9 cellular contexts compared by ENCODE assay signal in the genomic region with DNA sequence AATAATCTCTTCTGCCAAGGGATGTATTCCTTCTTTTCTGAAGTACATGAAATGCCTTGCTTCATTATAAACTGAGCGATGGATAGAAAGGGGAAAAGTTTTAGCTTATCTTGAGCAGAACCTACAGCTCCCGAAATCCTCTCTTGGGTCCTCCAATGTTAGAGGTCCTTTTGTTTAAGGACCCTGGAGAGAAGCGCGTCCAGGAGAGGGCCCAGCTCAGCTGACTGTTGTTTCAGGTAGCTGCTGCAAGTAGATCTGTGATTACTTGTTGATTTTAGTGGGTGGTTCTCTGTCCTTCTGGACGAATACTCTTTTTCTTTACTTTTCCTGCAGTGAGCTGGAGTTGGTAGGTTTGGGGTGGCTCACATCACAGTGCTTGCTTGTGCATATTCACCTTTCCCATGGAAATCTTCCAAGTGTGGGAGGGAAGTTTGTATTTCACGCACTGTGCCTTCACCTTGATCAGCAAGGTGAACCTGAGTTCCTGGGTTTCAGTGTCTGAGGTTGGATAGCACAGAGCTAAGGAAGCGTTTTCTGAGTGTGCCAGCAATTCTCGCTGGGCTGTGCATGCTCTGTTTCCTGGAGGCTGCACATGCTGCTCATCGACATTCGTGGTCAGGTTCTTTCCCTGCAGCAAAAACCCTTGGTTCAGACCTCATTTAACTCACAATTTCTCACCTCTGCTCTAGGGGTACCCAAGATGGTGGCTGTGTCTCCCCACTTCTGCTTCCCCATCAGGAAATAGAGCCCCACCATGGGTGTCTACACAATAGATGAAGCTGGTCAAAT.
DNase-seq lines count a peak whose midpoint lies in the region; ATAC-seq and TF ChIP-seq lines count a peak whose summit lies in the region.
"Had no signal": no experiment of that assay in that cellular context is flagged by ENCODE, and none has a peak within 500 bp of the region (broad histone marks: within the 10 kb centered on the region; RNA-seq: fewer than 3 reads in every experiment).

No MANE protein-coding gene starts in this region.

- H3F3A ChIP-seq in smooth muscle cell (ENCODE audit: low read depth): no peaks in the 10 kb centered on the region

- peaks cover 14% of the 10 kb centered on the region for H3K9me3 Mint-ChIP-seq in activated CD4-positive, alpha-beta T cell treated with anti-CD3 and anti-CD28 coated beads for 36 hours (ENCODE audit: low read depth)
- peaks cover 22% of the 10 kb centered on the region for H3K9me3 Mint-ChIP-seq in activated T-helper 2 cell treated with anti-CD3 and anti-CD28 coated beads, Interferon-gamma antibody, Interleukin-2, Interleukin-4, amounts not matched to agents 10 μg/mL and 5 μg/mL and 100 μg/mL, durations not matched to agents 14 hours and 24 hours and 36 hours

- H3K4me1 Mint-ChIP-seq in activated CD4-positive, alpha-beta T cell treated with anti-CD3 and anti-CD28 coated beads for 36 hours: peaks cover 75% of the 10 kb centered on the region
- H3K4me1 Mint-ChIP-seq in activated T-helper 2 cell treated with anti-CD3 and anti-CD28 coated beads, Interferon-gamma antibody, Interleukin-2, Interleukin-4, amounts not matched to agents 10 μg/mL and 5 μg/mL and 100 μg/mL, durations not matched to agents 14 hours and 24 hours and 36 hours (ENCODE audit: low read depth): peaks cover 74% of the 10 kb centered on the region

- ATAC-seq in activated CD4-positive, alpha-beta T cell treated with anti-CD3 and anti-CD28 coated beads for 36 hours: peak; percentile 53
- ATAC-seq in HG02642 (IDR thresholded peaks at IDR 0.05; ENCODE audit: poor library complexity, unreplicated experiment): peak; percentile 52

- peak; percentile 60 for DNase-seq in activated CD4-positive, alpha-beta T cell treated with anti-CD3 and anti-CD28 coated beads for 36 hours
- DNase-seq in activated CD4-positive, alpha-beta T cell treated with anti-CD3 and anti-CD28 coated beads, Interleukin-2, amount 50 U/mL, for 4 hours: no peak
- peak; percentile 31 for DNase-seq in activated T-helper 2 cell treated with anti-CD3 and anti-CD28 coated beads, Interferon-gamma antibody, Interleukin-2, Interleukin-4, amounts not matched to agents 10 μg/mL and 5 μg/mL and 100 μg/mL, durations not matched to agents 14 hours and 24 hours and 36 hours (ENCODE audit: low spot score)
- peak; percentile 21 for DNase-seq in stimulated activated CD4-positive, alpha-beta T cell treated with anti-CD3 and anti-CD28 coated beads, Interleukin-4, amount 100 ng/mL, for 24 hours
- DNase-seq in smooth muscle cell (lab: John Stamatoyannopoulos, UW; ENCODE audit: unreplicated experiment) (no peak), NCI-H2107 (lab: John Stamatoyannopoulos, UW) (no peak), KG1 (lab: John Stamatoyannopoulos, UW) (no peak)

- H3K9ac ChIP-seq in smooth muscle cell (ENCODE audit: low read depth): no peak overlapping the region

- no peaks in the 10 kb centered on the region for H3K4me1 ChIP-seq in smooth muscle cell (ENCODE audit: low read depth)

- H4K20me1 ChIP-seq in smooth muscle cell (ENCODE audit: low read depth): peaks cover 55% of the 10 kb centered on the region

- H3K4me3 Mint-ChIP-seq in activated CD4-positive, alpha-beta T cell treated with anti-CD3 and anti-CD28 coated beads for 36 hours: peak overlapping the region; percentile 53
- H3K4me3 Mint-ChIP-seq in activated T-helper 2 cell treated with anti-CD3 and anti-CD28 coated beads, Interferon-gamma antibody, Interleukin-2, Interleukin-4, amounts not matched to agents 10 μg/mL and 5 μg/mL and 100 μg/mL, durations not matched to agents 14 hours and 24 hours and 36 hours (ENCODE audit: low read depth): peak overlapping the region; percentile 56
- H3K4me3 Mint-ChIP-seq: neural crest cell had no signal

- no peaks in the 10 kb centered on the region for H3K27me3 Mint-ChIP-seq in activated CD4-positive, alpha-beta T cell treated with anti-CD3 and anti-CD28 coated beads for 36 hours
- no peaks in the 10 kb centered on the region for H3K27me3 Mint-ChIP-seq in activated T-helper 2 cell treated with anti-CD3 and anti-CD28 coated beads, Interferon-gamma antibody, Interleukin-2, Interleukin-4, amounts not matched to agents 10 μg/mL and 5 μg/mL and 100 μg/mL, durations not matched to agents 14 hours and 24 hours and 36 hours (ENCODE audit: low read depth)

- POLR2A ChIA-PET in activated CD4-positive, alpha-beta T cell treated with anti-CD3 and anti-CD28 coated beads for 36 hours (lab: Charles Lee): interaction anchor here (0.7 kb wide), 1 partner anchor 146 kb away, joined by 3 read pairs; no protein-coding TSS in a partner anchor

- H3K9me3 ChIP-seq in smooth muscle cell (replicated peaks; ENCODE audit: low read depth): peaks cover 19% of the 10 kb centered on the region

- peaks cover 77% of the 10 kb centered on the region for H3K36me3 Mint-ChIP-seq in activated CD4-positive, alpha-beta T cell treated with anti-CD3 and anti-CD28 coated beads for 36 hours (ENCODE audit: low read depth)
- peaks cover 89% of the 10 kb centered on the region for H3K36me3 Mint-ChIP-seq in activated T-helper 2 cell treated with anti-CD3 and anti-CD28 coated beads, Interferon-gamma antibody, Interleukin-2, Interleukin-4, amounts not matched to agents 10 μg/mL and 5 μg/mL and 100 μg/mL, durations not matched to agents 14 hours and 24 hours and 36 hours (ENCODE audit: low read depth)

- no peak overlapping the region for H3K4me2 ChIP-seq in smooth muscle cell

- H3K36me3 ChIP-seq in smooth muscle cell (ENCODE audit: low read depth): peaks cover 5% of the 10 kb centered on the region

- H2AFZ ChIP-seq in smooth muscle cell (ENCODE audit: low read depth): no peak overlapping the region

- CTCF ChIA-PET in activated CD4-positive, alpha-beta T cell treated with anti-CD3 and anti-CD28 coated beads for 36 hours (lab: Charles Lee): interaction anchor here (0.6 to 3.4 kb wide), 7 partner anchors 11 to 54 kb away, joined by 3 to 27 read pairs (median 4); no protein-coding TSS in a partner anchor

- peak overlapping the region; percentile 81 for H3K27ac Mint-ChIP-seq in activated CD4-positive, alpha-beta T cell treated with anti-CD3 and anti-CD28 coated beads for 36 hours
- H3K27ac Mint-ChIP-seq in activated T-helper 2 cell treated with anti-CD3 and anti-CD28 coated beads, Interferon-gamma antibody, Interleukin-2, Interleukin-4, amounts not matched to agents 10 μg/mL and 5 μg/mL and 100 μg/mL, durations not matched to agents 14 hours and 24 hours and 36 hours: peak overlapping the region; percentile 89

- H3K27me3 ChIP-seq in smooth muscle cell (ENCODE audit: low read depth): no peaks in the 10 kb centered on the region

- intact Hi-C loops in activated CD4-positive, alpha-beta T cell treated with anti-CD3 and anti-CD28 coated beads for 36 hours (cut with DNase I, micrococcal nuclease): no loop called here
- intact Hi-C loops in activated T-helper 2 cell treated with anti-CD3 and anti-CD28 coated beads, Interferon-gamma antibody, Interleukin-2, Interleukin-4, amounts not matched to agents 10 μg/mL and 5 μg/mL and 100 μg/mL, durations not matched to agents 14 hours and 24 hours and 36 hours (cut with micrococcal nuclease): loop anchor here (2.0 kb wide), 1 partner anchor 13 kb away; no protein-coding TSS in a partner anchor

- H3K4me3 ChIP-seq in smooth muscle cell: no peak overlapping the region

- 92% methylated on average over 10 of the region's 10 CpGs for WGBS in smooth muscle cell (ENCODE audit: low lambda C conversion rate)

- H3K79me2 ChIP-seq in smooth muscle cell (ENCODE audit: low read depth): peaks cover 36% of the 10 kb centered on the region

- TF ChIP-seq CTCF in smooth muscle cell (IDR thresholded peaks at IDR 0.05; ENCODE audit: borderline replicate concordance, insufficient read depth, poor library complexity, severe bottlenecking): no peak

- H3K27ac ChIP-seq in smooth muscle cell (ENCODE audit: low read depth): no peak overlapping the region

Comparison
In these comparisons a context has a peak if more than half of its experiments do, and no peak if none do; other contexts are left out.
1. DNase-seq: peak in activated CD4-positive, alpha-beta T cell treated with anti-CD3 and anti-CD28 coated beads for 36 hours (single experiment), activated T-helper 2 cell treated with anti-CD3 and anti-CD28 coated beads, Interferon-gamma antibody, Interleukin-2, Interleukin-4, amounts not matched to agents 10 μg/mL and 5 μg/mL and 100 μg/mL, durations not matched to agents 14 hours and 24 hours and 36 hours (single experiment) and stimulated activated CD4-positive, alpha-beta T cell treated with anti-CD3 and anti-CD28 coated beads, Interleukin-4, amount 100 ng/mL, for 24 hours (single experiment); none in activated CD4-positive, alpha-beta T cell treated with anti-CD3 and anti-CD28 coated beads, Interleukin-2, amount 50 U/mL, for 4 hours (0 of 2), smooth muscle cell (single experiment), NCI-H2107 (single experiment) and KG1 (single experiment).